ENCODE assay signal across 22 cellular contexts in genomic region chr3:170353485-170353884, GRCh38. TPM values are rescaled to one million over a fixed set of nuclear protein-coding genes. Genes with fewer than 3 reads are reported as not detected.
DNase-seq lines count a peak whose midpoint lies in the region; ATAC-seq and TF ChIP-seq lines count a peak whose summit lies in the region.
"Had no signal": no experiment of that assay in that cellular context is flagged by ENCODE, and none has a peak within 500 bp of the region (broad histone marks: within the 10 kb centered on the region; RNA-seq: fewer than 3 reads in every experiment).

No MANE protein-coding gene starts in this region.

- POLR2A ChIA-PET in CD8-positive, alpha-beta T cell (lab: Charles Lee), result no interaction called here

- peaks cover 5% of the 10 kb centered on the region for H3K36me3 Mint-ChIP-seq in CD8-positive, alpha-beta T cell
- H3K36me3 Mint-ChIP-seq in IgD-negative memory B cell (no peaks in the 10 kb centered on the region), nephron progenitor cell (ENCODE audit: low read depth) (no peaks in the 10 kb centered on the region)
- peaks cover 13% of the 10 kb centered on the region for H3K36me3 Mint-ChIP-seq in dendritic cell treated with granulocyte-macrophage colony-stimulating factor and Interleukin-4, amounts not matched to agents 40 ng/mL and 50 ng/mL, for 4 days (ENCODE audit: low read depth)

- no peak overlapping the region for H3K27ac ChIP-seq in CD8-positive, alpha-beta T cell (ENCODE audit: low read depth, low read length)
- H3K27ac ChIP-seq: cardiac muscle cell, suprapubic skin, uterus had no signal

- CTCF ChIA-PET in CD8-positive, alpha-beta T cell (lab: Charles Lee), result interaction anchor here (0.6 kb wide), 1 partner anchor 57 kb away, joined by 3 read pairs; no protein-coding TSS in a partner anchor

- H3K36me3 ChIP-seq in CD8-positive, alpha-beta T cell (ENCODE audit: insufficient read depth, low read length), result no peaks in the 10 kb centered on the region
- H3K36me3 ChIP-seq: cardiac muscle cell, suprapubic skin, uterus had no signal

- H3K27me3 Mint-ChIP-seq in CD8-positive, alpha-beta T cell (ENCODE audit: low read depth), result no peaks in the 10 kb centered on the region
- H3K27me3 Mint-ChIP-seq in IgD-negative memory B cell (peaks cover 2% of the 10 kb centered on the region), nephron progenitor cell (ENCODE audit: low read depth, poor library complexity) (no peaks in the 10 kb centered on the region)
- H3K27me3 Mint-ChIP-seq in dendritic cell treated with granulocyte-macrophage colony-stimulating factor and Interleukin-4, amounts not matched to agents 40 ng/mL and 50 ng/mL, for 4 days, result peaks cover 1% of the 10 kb centered on the region

- H3K27ac Mint-ChIP-seq in CD8-positive, alpha-beta T cell, result peak overlapping the region; percentile 56
- H3K27ac Mint-ChIP-seq in IgD-negative memory B cell (peak overlapping the region; percentile 77 to 99 (median 97)), nephron progenitor cell (no peak overlapping the region)
- H3K27ac Mint-ChIP-seq in dendritic cell treated with granulocyte-macrophage colony-stimulating factor and Interleukin-4, amounts not matched to agents 40 ng/mL and 50 ng/mL, for 4 days, result peak overlapping the region; percentile 63

- H3K9me3 ChIP-seq in CD8-positive, alpha-beta T cell (ENCODE audit: low read length), result no peaks in the 10 kb centered on the region
- H3K9me3 ChIP-seq: suprapubic skin, uterus had no signal

- H3K27me3 ChIP-seq in CD8-positive, alpha-beta T cell (ENCODE audit: insufficient read depth, low read length), result no peaks in the 10 kb centered on the region
- H3K27me3 ChIP-seq: cardiac muscle cell, suprapubic skin, uterus had no signal

- DNase-seq in CD8-positive, alpha-beta T cell, result no peak
- DNase-seq in nephron progenitor cell, result no peak
- DNase-seq in left lobe of liver (ENCODE audit: low spot score), result no peak
- DNase-seq in germinal center (ENCODE audit: low spot score), result no peak
- DNase-seq in NCI-H748 treated with DMSO at 0.1 percent for 48 hours (lab: John Stamatoyannopoulos, UW), result no peak
- DNase-seq in OCI-M1 (lab: John Stamatoyannopoulos, UW), result no peak
- DNase-seq: activated CD4-positive, CD25-positive, alpha-beta regulatory T cell treated with anti-CD3 and anti-CD28 coated beads, Interleukin-2, amount 50 U/mL, for 72 hours; activated gamma-delta T cell treated with Interleukin-2 at 50 U/mL for 16 hours; activated T-cell treated with anti-CD3 and anti-CD28 coated beads, Interleukin-2, amount 50 U/mL, for 1 hour; amniotic stem cell; cortex of kidney; DMS79 treated with DMSO at 0.1 percent for 48 hours; KG1; kidney glomerular epithelial cell; NCI-H146; NCI-H2171 treated with DMSO at 0.1 percent for 48 hours; NCI-H524 treated with DMSO at 0.1 percent for 48 hours; uterus had no signal

- H3K4me3 Mint-ChIP-seq in CD8-positive, alpha-beta T cell, result no peak overlapping the region
- H3K4me3 Mint-ChIP-seq in IgD-negative memory B cell (peak overlapping the region in 3 of 4 donors; percentile 60 to 84 (median 81)), nephron progenitor cell (peak overlapping the region; percentile 27)
- no peak overlapping the region for H3K4me3 Mint-ChIP-seq in dendritic cell treated with granulocyte-macrophage colony-stimulating factor and Interleukin-4, amounts not matched to agents 40 ng/mL and 50 ng/mL, for 4 days

- no peak for ATAC-seq in CD8-positive, alpha-beta T cell
- ATAC-seq in left lobe of liver, result no peak

- H3K4me3 ChIP-seq in CD8-positive, alpha-beta T cell (ENCODE audit: low read depth, low read length), result no peak overlapping the region
- H3K4me3 ChIP-seq: cardiac muscle cell, suprapubic skin, uterus had no signal

- peaks cover 29% of the 10 kb centered on the region for H3K4me1 Mint-ChIP-seq in CD8-positive, alpha-beta T cell (ENCODE audit: low read depth)
- H3K4me1 Mint-ChIP-seq in IgD-negative memory B cell (peaks cover 52 to 57% (median 57%) of the 10 kb centered on the region in 3 donors), nephron progenitor cell (peaks cover 47% of the 10 kb centered on the region)
- H3K4me1 Mint-ChIP-seq in dendritic cell treated with granulocyte-macrophage colony-stimulating factor and Interleukin-4, amounts not matched to agents 40 ng/mL and 50 ng/mL, for 4 days (ENCODE audit: low read depth), result peaks cover 43% of the 10 kb centered on the region

- TF ChIP-seq CTCF in CD8-positive, alpha-beta T cell (IDR thresholded peaks at IDR 0.05), result no peak
- TF ChIP-seq CTCF in nephron progenitor cell (IDR thresholded peaks at IDR 0.05), result no peak

- H3K4me1 ChIP-seq in CD8-positive, alpha-beta T cell (ENCODE audit: insufficient read depth, low read length), result peaks cover 17% of the 10 kb centered on the region

- no peaks in the 10 kb centered on the region for H3K9me3 Mint-ChIP-seq in CD8-positive, alpha-beta T cell
- H3K9me3 Mint-ChIP-seq in IgD-negative memory B cell (no peaks in the 10 kb centered on the region), nephron progenitor cell (no peaks in the 10 kb centered on the region)
- H3K9me3 Mint-ChIP-seq in dendritic cell treated with granulocyte-macrophage colony-stimulating factor and Interleukin-4, amounts not matched to agents 40 ng/mL and 50 ng/mL, for 4 days, result no peaks in the 10 kb centered on the region

- intact Hi-C loops in CD8-positive, alpha-beta T cell (cut with DNase I, micrococcal nuclease), result loop anchor here (10.0 kb wide), 3 partner anchors 389 to 551 kb away; partner anchors contain the start of genes EIF5A2 (in 1 of the 2), RPL22L1 (in 1 of the 2) and SEC62 (in 1 of the 2)
- intact Hi-C loops in dendritic cell treated with granulocyte-macrophage colony-stimulating factor and Interleukin-4, amounts not matched to agents 40 ng/mL and 50 ng/mL, for 4 days (cut with micrococcal nuclease), result no loop called here

RNA-seq across cellular contexts. Expression of gene SKIL, which starts 4.0 kb away (rescaled TPM):
- 100 to 1,000 TPM; 160 to 177 TPM for total RNA-seq in CD8-positive, alpha-beta T cell
- polyA plus RNA-seq in IgD-negative memory B cell, result 10.0 TPM
- 22.4 TPM for total RNA-seq in left lobe of liver

Comparison
In these comparisons a context has a peak if more than half of its experiments do, and no peak if none do; other contexts are left out.
1. H3K4me3 Mint-ChIP-seq: peak in IgD-negative memory B cell (3 of 4) and nephron progenitor cell (single experiment); none in CD8-positive, alpha-beta T cell (single experiment) and dendritic cell treated with granulocyte-macrophage colony-stimulating factor and Interleukin-4, amounts not matched to agents 40 ng/mL and 50 ng/mL, for 4 days (single experiment).